In genomic region chr5:177575488-177575887, GRCh38 we compare ENCODE assay signal across 18 cellular contexts. TPM values are rescaled to one million over a fixed set of nuclear protein-coding genes. Genes with fewer than 3 reads are reported as not detected.
DNase-seq lines count a peak whose midpoint lies in the region; ATAC-seq, FAIRE-seq and TF ChIP-seq lines count a peak whose summit lies in the region.
"Had no signal": no experiment of that assay in that cellular context is flagged by ENCODE, and none has a peak within 500 bp of the region (broad histone marks: within the 10 kb centered on the region; RNA-seq: fewer than 3 reads in every experiment).

No MANE protein-coding gene starts in this region.

- H3K4me1 ChIP-seq in breast epithelium (no peaks in the 10 kb centered on the region), urinary bladder (ENCODE audit: insufficient read depth) (no peaks in the 10 kb centered on the region)
- H3K4me1 ChIP-seq: A549, Caco-2 had no signal

- TF ChIP-seq CTCF in breast epithelium (IDR thresholded peaks at IDR 0.05) (no peak), MCF 10A (IDR thresholded peaks at IDR 0.05; ENCODE audit: unreplicated experiment) (no peak), brain microvascular endothelial cell (IDR thresholded peaks at IDR 0.05; ENCODE audit: low read depth, low read length, missing control alignments) (no peak)

- no peaks in the 10 kb centered on the region for H3K27me3 Mint-ChIP-seq in MCF 10A (ENCODE audit: insufficient read depth, unreplicated experiment)

- POLR2A ChIA-PET in MCF 10A (lab: Yijun Ruan, JAX) = interaction anchor here (0.7 to 1.5 kb wide), 2 partner anchors 29 to 141 kb away, joined by 3 read pairs; no protein-coding TSS in a partner anchor

- TF ChIP-seq POLR2A in breast epithelium (IDR thresholded peaks at IDR 0.05) (no peak), H54 (IDR thresholded peaks at IDR 0.05; ENCODE audit: low read depth, low read length) (no peak)

- H3K27me3 ChIP-seq in breast epithelium (no peaks in the 10 kb centered on the region), brain microvascular endothelial cell (replicated peaks) (no peaks in the 10 kb centered on the region)

- WGBS in urinary bladder = 36% methylated on average over 1 of the region's 1 CpG

- no TSS peak for BruUV-seq in MCF 10A (replicated peaks; lab: Mats Ljungman, UMichigan)

- ATAC-seq in esophagus mucosa = peak; percentile 53

- no peaks in the 10 kb centered on the region for H3K9me3 Mint-ChIP-seq in MCF 10A (ENCODE audit: unreplicated experiment)

- no peak for FAIRE-seq in urothelium cell line (lab: Jason Lieb, UNC)
- no peak for FAIRE-seq in H54 (lab: Jason Lieb, UNC)
- FAIRE-seq: A549, D721Med, G401.6, GM12891, GM18507 had no signal

- peak in 1 of 2 donors; percentile 23 for DNase-seq in breast epithelium (ENCODE audit: low spot score in 2 of 2)
- DNase-seq in MCF 10A (ENCODE audit: unreplicated experiment) = no peak
- DNase-seq in brain microvascular endothelial cell = no peak
- DNase-seq in urothelium cell line (ENCODE audit: low spot score) = no peak
- no peak for DNase-seq in H54 (ENCODE audit: insufficient read length, low spot score)
- DNase-seq: AML-193; Caco-2; CD4-positive, alpha-beta T cell; HCEC 1CT had no signal

- peak overlapping the region; percentile 74 to 77 for H3K27ac ChIP-seq in breast epithelium
- peak overlapping the region; percentile 73 for H3K27ac ChIP-seq in urinary bladder (ENCODE audit: low read depth)
- H3K27ac ChIP-seq in brain microvascular endothelial cell = no peak overlapping the region
- H3K27ac ChIP-seq: 22Rv1, A549, C4-2B had no signal

- in situ Hi-C loops in brain microvascular endothelial cell (cut with HindIII; ENCODE audit: low pct_ligation_motif_present, low sequenced_read_pairs) = no loop called here

- CTCF ChIA-PET in MCF 10A (lab: Yijun Ruan, JAX) = interaction anchor here (0.6 to 1.5 kb wide), 5 partner anchors 11 to 545 kb away, joined by 3 to 6 read pairs (median 3); no protein-coding TSS in a partner anchor

- no peak overlapping the region for H3K4me3 Mint-ChIP-seq in MCF 10A (ENCODE audit: unreplicated experiment)
- H3K4me3 Mint-ChIP-seq: CD4-positive, alpha-beta T cell had no signal

- no peaks in the 10 kb centered on the region for H3K9me3 ChIP-seq in breast epithelium
- H3K9me3 ChIP-seq: A549, Caco-2 had no signal

- H3K4me3 ChIP-seq in breast epithelium (no peak overlapping the region), urinary bladder (ENCODE audit: low read depth, low read length) (no peak overlapping the region), brain microvascular endothelial cell (ENCODE audit: low read depth, low read length) (no peak overlapping the region)
- H3K4me3 ChIP-seq: A549 had no signal

- no peaks in the 10 kb centered on the region for H3K36me3 ChIP-seq in breast epithelium
- no peaks in the 10 kb centered on the region for H3K36me3 ChIP-seq in urinary bladder (ENCODE audit: insufficient read depth)
- H3K36me3 ChIP-seq in brain microvascular endothelial cell (replicated peaks) = no peaks in the 10 kb centered on the region

- peaks cover 10% of the 10 kb centered on the region for H3K4me1 Mint-ChIP-seq in MCF 10A (ENCODE audit: insufficient read depth, unreplicated experiment)

- intact Hi-C loops in breast epithelium (cut with DNase I; ENCODE audit: low total_unique reads) = no loop called here
- intact Hi-C loops in MCF 10A (cut with micrococcal nuclease) = no loop called here

- no peaks in the 10 kb centered on the region for H3K36me3 Mint-ChIP-seq in MCF 10A (ENCODE audit: insufficient read depth, unreplicated experiment)

- H3K27ac Mint-ChIP-seq in MCF 10A (ENCODE audit: low read depth, unreplicated experiment) = no peak overlapping the region
- H3K27ac Mint-ChIP-seq: CD4-positive, alpha-beta T cell had no signal

RNA-seq across cellular contexts. Expression of gene TMED9, which starts 16.5 kb away (rescaled TPM):
- total RNA-seq in breast epithelium = 100 to 1,000 TPM in 1 of 3 donors, 10 to 100 TPM in 2; 75.4 to 109 (median 95.1) TPM
- 301 and 365 TPM in 2 replicates for total RNA-seq in MCF 10A (2022)
- total RNA-seq in esophagus mucosa = 116 TPM
- total RNA-seq in urinary bladder = 50.9 TPM
- polyA plus RNA-seq in urinary bladder = 136 TPM

RNA-seq across cellular contexts. Expression of gene FAM193B, which starts 21.1 kb away (rescaled TPM):
- 10 to 100 TPM; 35.4 to 81.5 (median 77.0) TPM for total RNA-seq in breast epithelium
- 73.5 and 80.4 TPM in 2 replicates for total RNA-seq in MCF 10A (2022)
- 31.6 TPM for total RNA-seq in esophagus mucosa
- total RNA-seq in urinary bladder = 22.8 TPM
- 66.7 TPM for polyA plus RNA-seq in urinary bladder

RNA-seq across cellular contexts. Expression of gene B4GALT7, which starts 24.4 kb away (rescaled TPM):
- 10 to 100 TPM; 21.4 to 27.5 (median 22.6) TPM for total RNA-seq in breast epithelium
- 37.9 and 38.8 TPM in 2 replicates for total RNA-seq in MCF 10A (2022)
- 13.1 TPM for total RNA-seq in esophagus mucosa
- total RNA-seq in urinary bladder = 14.3 TPM
- polyA plus RNA-seq in urinary bladder = 29.4 TPM

RNA-seq across cellular contexts. Expression of gene DDX41, which starts 58.7 kb away (rescaled TPM):
- 100 to 1,000 TPM in 2 of 3 donors, 10 to 100 TPM in 1; 76.0 to 110 (median 103) TPM for total RNA-seq in breast epithelium
- total RNA-seq in MCF 10A (2022) = 125 and 135 TPM in 2 replicates
- total RNA-seq in esophagus mucosa = 64.2 TPM
- 27.4 TPM for total RNA-seq in urinary bladder
- 65.6 TPM for polyA plus RNA-seq in urinary bladder
